In the genomic region with DNA sequence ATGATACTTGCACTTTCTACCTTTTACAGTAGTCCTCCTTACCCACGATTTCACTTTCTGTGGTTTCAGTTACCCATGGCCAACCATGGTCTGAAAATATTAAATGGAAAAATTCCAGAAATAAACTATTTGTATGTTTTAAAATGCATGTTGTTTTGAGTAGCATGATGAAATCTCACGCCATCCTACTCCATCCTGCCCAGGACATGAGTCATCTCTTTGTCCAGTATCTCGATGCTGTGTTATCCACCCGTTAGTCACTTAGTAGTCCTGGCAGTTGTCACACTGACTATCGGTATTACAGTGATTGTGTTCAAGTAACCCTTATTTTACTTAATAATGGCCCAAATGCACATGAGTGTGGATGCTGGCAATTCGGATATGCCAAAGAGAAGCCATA, we compare ENCODE assay signal across 15 cellular contexts. TPM values are rescaled to one million over a fixed set of nuclear protein-coding genes. Genes with fewer than 3 reads are reported as not detected.
DNase-seq lines count a peak whose midpoint lies in the region; ATAC-seq and TF ChIP-seq lines count a peak whose summit lies in the region.
"Had no signal": no experiment of that assay in that cellular context is flagged by ENCODE, and none has a peak within 500 bp of the region (broad histone marks: within the 10 kb centered on the region; RNA-seq: fewer than 3 reads in every experiment).

No MANE protein-coding gene starts in this region.

- H3K4me1 Mint-ChIP-seq in chondrocyte (ENCODE audit: low read depth), result peaks cover 5% of the 10 kb centered on the region
- H3K4me1 Mint-ChIP-seq in osteocyte (ENCODE audit: unreplicated experiment), result peaks cover 1% of the 10 kb centered on the region
- no peaks in the 10 kb centered on the region for H3K4me1 Mint-ChIP-seq in activated CD8-positive, alpha-beta memory T cell treated with anti-CD3 and anti-CD28 coated beads, Interleukin-2, amount 10 ng/mL, durations not matched to agents 7 days and 5 days
- H3K4me1 Mint-ChIP-seq: immature natural killer cell had no signal

- H3K4me3 ChIP-seq in tibial artery (no peak overlapping the region), transverse colon (no peak overlapping the region)

- TF ChIP-seq CTCF in chondrocyte (IDR thresholded peaks at IDR 0.05) (no peak), osteocyte (IDR thresholded peaks at IDR 0.05) (no peak), tibial artery (IDR thresholded peaks at IDR 0.05) (no peak), transverse colon (IDR thresholded peaks at IDR 0.05) (no peak)

- no peaks in the 10 kb centered on the region for H3K27me3 ChIP-seq in tibial artery
- no peaks in the 10 kb centered on the region for H3K27me3 ChIP-seq in transverse colon

- no peak overlapping the region for H3K27ac ChIP-seq in tibial artery
- no peak overlapping the region for H3K27ac ChIP-seq in transverse colon

- no peaks in the 10 kb centered on the region for H3K36me3 ChIP-seq in tibial artery
- no peaks in the 10 kb centered on the region for H3K36me3 ChIP-seq in transverse colon

- no peak overlapping the region for H3K4me3 Mint-ChIP-seq in chondrocyte (ENCODE audit: unreplicated experiment)
- H3K4me3 Mint-ChIP-seq in osteocyte (ENCODE audit: unreplicated experiment), result no peak overlapping the region
- H3K4me3 Mint-ChIP-seq in activated CD8-positive, alpha-beta memory T cell treated with anti-CD3 and anti-CD28 coated beads, Interleukin-2, amount 10 ng/mL, durations not matched to agents 7 days and 5 days, result no peak overlapping the region
- H3K4me3 Mint-ChIP-seq: dendritic cell treated with granulocyte-macrophage colony-stimulating factor and Interleukin-4, amounts not matched to agents 40 ng/mL and 50 ng/mL, for 4 days; immature natural killer cell had no signal

- intact Hi-C loops in tibial artery (cut with DNase I; ENCODE audit: low total_unique reads) (no loop called here), transverse colon (cut with DNase I; ENCODE audit: low total_unique reads) (no loop called here)

- TF ChIP-seq EP300 in transverse colon (IDR thresholded peaks at IDR 0.05; ENCODE audit: low read depth), result no peak

- no peaks in the 10 kb centered on the region for H3K36me3 Mint-ChIP-seq in chondrocyte (ENCODE audit: low read depth)
- no peaks in the 10 kb centered on the region for H3K36me3 Mint-ChIP-seq in osteocyte (ENCODE audit: unreplicated experiment)
- no peaks in the 10 kb centered on the region for H3K36me3 Mint-ChIP-seq in activated CD8-positive, alpha-beta memory T cell treated with anti-CD3 and anti-CD28 coated beads, Interleukin-2, amount 10 ng/mL, durations not matched to agents 7 days and 5 days
- H3K36me3 Mint-ChIP-seq: IgD-negative memory B cell had no signal

- no peaks in the 10 kb centered on the region for H3K4me1 ChIP-seq in tibial artery
- no peaks in the 10 kb centered on the region for H3K4me1 ChIP-seq in transverse colon

- in situ Hi-C loops in transverse colon (cut with MboI; ENCODE audit: low pct_ligation_motif_present in 1 of 4, low pct_unique_long_range_greater_than_20kb in 1 of 4, low sequenced_read_pairs in 3 of 4), result no loop called here

- H3K27ac Mint-ChIP-seq in chondrocyte (ENCODE audit: unreplicated experiment) (peak overlapping the region; percentile 80), osteocyte (ENCODE audit: unreplicated experiment) (peak overlapping the region; percentile 28)
- H3K27ac Mint-ChIP-seq in activated CD8-positive, alpha-beta memory T cell treated with anti-CD3 and anti-CD28 coated beads, Interleukin-2, amount 10 ng/mL, durations not matched to agents 7 days and 5 days, result no peak overlapping the region
- H3K27ac Mint-ChIP-seq: dendritic cell treated with granulocyte-macrophage colony-stimulating factor and Interleukin-4, amounts not matched to agents 40 ng/mL and 50 ng/mL, for 4 days; IgD-negative memory B cell; immature natural killer cell had no signal

- no peak for TF ChIP-seq POLR2A in transverse colon (IDR thresholded peaks at IDR 0.05)

- CTCF ChIA-PET in activated CD8-positive, alpha-beta memory T cell treated with anti-CD3 and anti-CD28 coated beads, Interleukin-2, amount 10 ng/mL, durations not matched to agents 7 days and 5 days (lab: Charles Lee), result no interaction called here

- peaks cover 13% of the 10 kb centered on the region for H3K27me3 Mint-ChIP-seq in chondrocyte (ENCODE audit: low read depth)
- H3K27me3 Mint-ChIP-seq in osteocyte (ENCODE audit: unreplicated experiment), result peaks cover 17% of the 10 kb centered on the region
- H3K27me3 Mint-ChIP-seq in activated CD8-positive, alpha-beta memory T cell treated with anti-CD3 and anti-CD28 coated beads, Interleukin-2, amount 10 ng/mL, durations not matched to agents 7 days and 5 days, result no peaks in the 10 kb centered on the region
- H3K27me3 Mint-ChIP-seq: dendritic cell treated with granulocyte-macrophage colony-stimulating factor and Interleukin-4, amounts not matched to agents 40 ng/mL and 50 ng/mL, for 4 days; IgD-negative memory B cell had no signal

- DNase-seq in GM04504 (ENCODE audit: low read depth) (peak; percentile 11), OCI-M1 (lab: John Stamatoyannopoulos, UW) (peak; percentile 74), chondrocyte (ENCODE audit: low spot score) (no peak), osteocyte (ENCODE audit: extremely low spot score, unreplicated experiment) (no peak), NCI-H2196 (lab: John Stamatoyannopoulos, UW; ENCODE audit: unreplicated experiment) (no peak), tibial artery (no peak), transverse colon (no peak)
- DNase-seq in activated CD8-positive, alpha-beta memory T cell treated with anti-CD3 and anti-CD28 coated beads, Interleukin-2, amount 10 ng/mL, durations not matched to agents 7 days and 5 days, result no peak
- DNase-seq: activated T-cell treated with anti-CD3 and anti-CD28 coated beads, Interleukin-2, amount 50 U/mL, for 48 hours; immature natural killer cell; NCI-H526 treated with DMSO at 0.1 percent for 48 hours; occipital lobe; stimulated activated CD4-positive, alpha-beta T cell treated with anti-CD3 and anti-CD28 coated beads, Interleukin-4, amount 100 ng/mL, for 4 hours had no signal

- WGBS in transverse colon (ENCODE audit: low coverage in 1 of 2), 2 donors, result 71 to 79% methylated on average over 6 of the region's 6 CpGs

- ATAC-seq in activated CD8-positive, alpha-beta memory T cell treated with anti-CD3 and anti-CD28 coated beads, Interleukin-2, amount 10 ng/mL, durations not matched to agents 7 days and 5 days, result no peak

- H3K9me3 ChIP-seq in tibial artery (no peaks in the 10 kb centered on the region), transverse colon (no peaks in the 10 kb centered on the region)

- peaks cover 3% of the 10 kb centered on the region for H3K9me3 Mint-ChIP-seq in chondrocyte (ENCODE audit: low read depth)
- no peaks in the 10 kb centered on the region for H3K9me3 Mint-ChIP-seq in osteocyte (ENCODE audit: unreplicated experiment)
- peaks cover 7% of the 10 kb centered on the region for H3K9me3 Mint-ChIP-seq in activated CD8-positive, alpha-beta memory T cell treated with anti-CD3 and anti-CD28 coated beads, Interleukin-2, amount 10 ng/mL, durations not matched to agents 7 days and 5 days (ENCODE audit: low read depth)
- H3K9me3 Mint-ChIP-seq: dendritic cell treated with granulocyte-macrophage colony-stimulating factor and Interleukin-4, amounts not matched to agents 40 ng/mL and 50 ng/mL, for 4 days had no signal

RNA-seq across cellular contexts. Expression of a gene that starts 22.4 kb away (rescaled TPM):
- total RNA-seq in chondrocyte (0.37 to 2.1 TPM (median 0.64 TPM) in 3 replicates), osteocyte (0.59 and 1.7 TPM in 2 replicates), transverse colon (1 to 10 TPM in 3 of 4 donors, under 1 TPM in 1; 0.60 to 4.9 (median 2.1) TPM)
- total RNA-seq in activated CD8-positive, alpha-beta memory T cell treated with anti-CD3 and anti-CD28 coated beads, Interleukin-2, amount 10 ng/mL, durations not matched to agents 7 days and 5 days, result not detected

Comparison
In these comparisons a context has a peak if more than half of its experiments do, and no peak if none do; other contexts are left out.
1. DNase-seq: peak in GM04504 (single experiment) and OCI-M1 (single experiment); none in chondrocyte (single experiment), osteocyte (single experiment), activated CD8-positive, alpha-beta memory T cell treated with anti-CD3 and anti-CD28 coated beads, Interleukin-2, amount 10 ng/mL, durations not matched to agents 7 days and 5 days (single experiment), NCI-H2196 (single experiment), tibial artery (0 of 2) and transverse colon (single experiment).